ENCODE assay signal across 13 cellular contexts in the genomic region with DNA sequence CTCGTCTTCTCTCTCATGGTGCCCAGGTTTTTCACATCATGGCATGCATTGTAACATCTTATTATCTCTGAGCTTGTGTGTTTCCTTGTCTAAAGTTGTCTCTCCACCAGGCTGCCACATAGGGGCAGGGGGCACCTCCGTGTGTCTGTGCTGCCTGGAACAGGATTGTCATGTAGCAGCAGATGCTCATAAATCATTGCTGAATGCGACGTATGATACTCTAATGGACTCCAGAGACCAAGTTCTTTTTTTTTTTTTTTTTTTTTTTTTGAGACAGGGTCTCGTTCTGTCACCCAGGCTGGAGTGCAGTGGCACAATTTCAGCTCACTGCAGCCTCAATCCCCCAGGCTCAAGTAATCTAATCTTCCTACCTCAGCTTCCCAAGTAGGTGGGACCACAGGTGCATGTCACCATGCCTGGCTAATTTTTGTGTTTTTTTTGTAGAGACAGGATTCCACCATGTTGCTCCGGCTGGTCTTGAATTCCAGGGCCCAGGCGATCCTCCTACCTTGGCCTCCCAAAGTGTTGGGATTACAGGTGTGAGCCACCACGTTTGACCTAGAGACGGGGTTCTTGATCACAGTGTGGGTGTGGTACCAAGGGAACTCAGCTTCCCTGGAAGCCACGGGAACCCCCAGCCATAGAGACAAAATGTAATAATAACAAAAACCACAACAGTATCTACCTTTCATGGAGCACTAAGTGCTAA. TPM values are rescaled to one million over a fixed set of nuclear protein-coding genes. Genes with fewer than 3 reads are reported as not detected.
DNase-seq lines count a peak whose midpoint lies in the region; ATAC-seq and TF ChIP-seq lines count a peak whose summit lies in the region.
"Had no signal": no experiment of that assay in that cellular context is flagged by ENCODE, and none has a peak within 500 bp of the region (broad histone marks: within the 10 kb centered on the region; RNA-seq: fewer than 3 reads in every experiment).

No MANE protein-coding gene starts in this region.

- intact Hi-C loops in lower lobe of right lung (cut with DNase I) = no loop called here

- no peaks in the 10 kb centered on the region for H3K27me3 ChIP-seq in lower lobe of right lung (ENCODE audit: low read depth)
- H3K27me3 ChIP-seq: thyroid gland had no signal

- TF ChIP-seq CTCF in VCaP (conservative IDR thresholded peaks at IDR 0.05) (no peak), lower lobe of right lung (IDR thresholded peaks at IDR 0.05) (peak; percentile 0)

- no peak overlapping the region for H3K4me3 ChIP-seq in lower lobe of right lung
- H3K4me3 ChIP-seq: GM23248, thyroid gland had no signal

- H3K27ac ChIP-seq in VCaP (peak overlapping the region; percentile 21; the same call in 1 of the 2 replicates), lower lobe of right lung (no peak overlapping the region), caudate nucleus (ENCODE audit: low read depth, low read length) (no peak overlapping the region)
- H3K27ac ChIP-seq: GM23248, thyroid gland had no signal

- DNase-seq in lower lobe of right lung = no peak
- no peak for DNase-seq in caudate nucleus (lab: John Stamatoyannopoulos, UW)
- no peak for DNase-seq in cerebellar nuclear complex (lab: John Stamatoyannopoulos, UW)
- DNase-seq in AML-193 (lab: John Stamatoyannopoulos, UW) = no peak
- DNase-seq: Calu3; GM23248; stimulated activated CD4-positive, alpha-beta T cell treated with anti-CD3 and anti-CD28 coated beads, Interleukin-4, amount 100 ng/mL, for 4 hours; thyroid gland had no signal

- no peaks in the 10 kb centered on the region for H3K36me3 ChIP-seq in lower lobe of right lung
- H3K36me3 ChIP-seq: thyroid gland had no signal

- peaks cover 33% of the 10 kb centered on the region for H3K4me1 ChIP-seq in lower lobe of right lung

- ATAC-seq in GM18867 (IDR thresholded peaks at IDR 0.05; ENCODE audit: unreplicated experiment) (peak; percentile 3), HG02759 (IDR thresholded peaks at IDR 0.05; ENCODE audit: unreplicated experiment) (peak; percentile 4), lower lobe of right lung (no peak), GM21576 (IDR thresholded peaks at IDR 0.05; ENCODE audit: unreplicated experiment) (no peak)

- no peaks in the 10 kb centered on the region for H3K9me3 ChIP-seq in lower lobe of right lung
- H3K9me3 ChIP-seq: thyroid gland had no signal

RNA-seq across cellular contexts. Expression of a gene that starts 4.7 kb away (rescaled TPM):
- 12.0 TPM for total RNA-seq in lower lobe of right lung
- total RNA-seq: Calu3, GM23248, osteoblast had no signal

RNA-seq across cellular contexts. Expression of a gene that starts 22.1 kb away (rescaled TPM):
- total RNA-seq in lower lobe of right lung = 16.2 TPM

Comparison
In these comparisons a context has a peak if more than half of its experiments do, and no peak if none do; other contexts are left out.
1. ATAC-seq: peak in GM18867 (single experiment) and HG02759 (single experiment); none in lower lobe of right lung (0 of 2) and GM21576 (single experiment).